ENCODE assay signal across 20 cellular contexts in genomic region chr9:90847971-90848370, GRCh38. TPM values are rescaled to one million over a fixed set of nuclear protein-coding genes. Genes with fewer than 3 reads are reported as not detected.
DNase-seq lines count a peak whose midpoint lies in the region; ATAC-seq and TF ChIP-seq lines count a peak whose summit lies in the region.
"Had no signal": no experiment of that assay in that cellular context is flagged by ENCODE, and none has a peak within 500 bp of the region (broad histone marks: within the 10 kb centered on the region; RNA-seq: fewer than 3 reads in every experiment).

No MANE protein-coding gene starts in this region.

- no peaks in the 10 kb centered on the region for H3K36me3 ChIP-seq in right atrium auricular region
- H3K36me3 ChIP-seq in parathyroid adenoma (ENCODE audit: control insufficient read depth, insufficient read depth, low read length): no peaks in the 10 kb centered on the region
- H3K36me3 ChIP-seq: BE2C had no signal

- intact Hi-C loops in left ventricle myocardium superior (cut with micrococcal nuclease): no loop called here

- ATAC-seq in left ventricle myocardium superior (no peak), GM21529 (IDR thresholded peaks at IDR 0.05; ENCODE audit: unreplicated experiment) (no peak), GM18873 (IDR thresholded peaks at IDR 0.05; ENCODE audit: low FRiP score, unreplicated experiment) (no peak)
- ATAC-seq: A549 had no signal

- peak; percentile 21 for DNase-seq in right atrium auricular region (ENCODE audit: low spot score)
- no peak for DNase-seq in left ventricle myocardium superior
- DNase-seq in choroid plexus epithelial cell (ENCODE audit: low read depth): peak; percentile 30
- no peak for DNase-seq in germinal center (ENCODE audit: low spot score)
- DNase-seq: BE2C, DMS53, H7, IMR-90, NCI-H1694, NCI-H446, NCI-H526 treated with DMSO at 0.1 percent for 48 hours, PC-9, SHP77 treated with DMSO at 0.1 percent for 48 hours had no signal

- H3K4me1 ChIP-seq in right atrium auricular region: no peaks in the 10 kb centered on the region
- peaks cover 27% of the 10 kb centered on the region for H3K4me1 ChIP-seq in parathyroid adenoma
- H3K4me1 ChIP-seq: A549, BE2C had no signal

- H3K9ac ChIP-seq in parathyroid adenoma: no peak overlapping the region
- H3K9ac ChIP-seq: KMS-11 had no signal

- H3K9me3 ChIP-seq in right atrium auricular region (no peaks in the 10 kb centered on the region), parathyroid adenoma (ENCODE audit: control insufficient read depth, low read length) (no peaks in the 10 kb centered on the region)
- H3K9me3 ChIP-seq: A549, BE2C had no signal

- H3K27ac ChIP-seq in right atrium auricular region (no peak overlapping the region), parathyroid adenoma (peak overlapping the region; percentile 94)
- H3K27ac ChIP-seq: A549, KMS-11, PC-9, RWPE1, SK-N-MC had no signal

- no peaks in the 10 kb centered on the region for H3K27me3 ChIP-seq in right atrium auricular region
- no peaks in the 10 kb centered on the region for H3K27me3 ChIP-seq in parathyroid adenoma (ENCODE audit: control insufficient read depth, insufficient read depth, low read length)
- H3K27me3 ChIP-seq: BE2C had no signal

- H3K79me2 ChIP-seq in parathyroid adenoma: peaks cover 3% of the 10 kb centered on the region

- H3K4me2 ChIP-seq in parathyroid adenoma (ENCODE audit: low read length): no peak overlapping the region
- H3K4me2 ChIP-seq: A549, KMS-11, PC-9 had no signal

- no peak for TF ChIP-seq CTCF in right atrium auricular region (IDR thresholded peaks at IDR 0.05)
- TF ChIP-seq CTCF in choroid plexus epithelial cell (conservative IDR thresholded peaks at IDR 0.05; ENCODE audit: low read depth, low read length): no peak
- TF ChIP-seq CTCF in parathyroid adenoma (IDR thresholded peaks at IDR 0.05): no peak

- H2AFZ ChIP-seq in parathyroid adenoma: no peak overlapping the region
- H2AFZ ChIP-seq: PC-9 had no signal

- H3K4me3 ChIP-seq in right atrium auricular region (no peak overlapping the region), choroid plexus epithelial cell (ENCODE audit: low read depth, low read length) (no peak overlapping the region), parathyroid adenoma (ENCODE audit: low read depth, low read length) (no peak overlapping the region)
- H3K4me3 ChIP-seq: A549, PC-9, SK-N-MC had no signal

RNA-seq across cellular contexts. Expression of gene SYK, which starts 46.4 kb away (rescaled TPM):
- total RNA-seq in right atrium auricular region (1 to 10 TPM; 3.4 to 6.3 TPM), left ventricle myocardium superior (5.1 TPM)
- total RNA-seq: IMR-90 had no signal

Comparison
In these comparisons a context has a peak if more than half of its experiments do, and no peak if none do; other contexts are left out.
1. DNase-seq: peak in right atrium auricular region (single experiment) and choroid plexus epithelial cell (single experiment); none in left ventricle myocardium superior (single experiment) and germinal center (single experiment).